ENCODE assay signal across 9 cellular contexts in the genomic region with DNA sequence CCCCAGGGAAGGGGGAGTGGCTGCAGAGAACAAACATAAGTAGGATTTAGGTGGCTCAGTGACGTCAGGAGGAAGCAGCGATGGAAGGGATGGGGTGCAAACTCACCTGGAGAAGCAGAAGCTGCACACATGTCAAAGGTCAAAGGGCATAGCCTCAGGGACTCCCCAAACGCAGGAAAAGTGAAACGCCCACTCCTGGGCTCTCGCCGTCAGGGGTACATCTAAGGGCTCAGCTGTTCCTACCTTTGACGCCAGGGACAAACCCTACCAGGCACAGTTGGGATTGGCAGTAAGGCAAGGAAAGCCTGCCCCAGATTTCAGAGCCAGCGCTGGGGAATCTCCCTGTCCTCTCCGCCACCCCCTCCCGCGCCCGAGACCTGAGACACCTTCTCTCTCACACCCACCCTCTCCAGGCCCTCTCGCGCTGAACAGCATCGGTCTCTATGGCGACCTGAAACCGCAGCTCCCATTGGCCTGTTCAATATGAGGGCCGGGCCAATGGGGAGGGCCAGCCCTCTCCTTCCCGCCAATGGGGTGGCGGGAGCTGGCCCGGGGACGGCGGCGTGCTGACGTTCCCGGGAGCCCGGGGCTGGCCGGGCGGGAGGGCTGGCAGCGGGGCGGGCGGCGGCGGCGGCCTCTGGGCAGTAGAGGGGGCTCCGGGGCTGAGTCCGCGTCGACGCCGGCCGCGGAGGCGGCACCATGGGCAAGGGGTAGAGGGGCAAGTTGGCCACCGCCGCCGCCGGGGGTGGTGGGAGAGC. TPM values are rescaled to one million over a fixed set of nuclear protein-coding genes. Genes with fewer than 3 reads are reported as not detected.
DNase-seq lines count a peak whose midpoint lies in the region; ATAC-seq and TF ChIP-seq lines count a peak whose summit lies in the region.
"Had no signal": no experiment of that assay in that cellular context is flagged by ENCODE, and none has a peak within 500 bp of the region (broad histone marks: within the 10 kb centered on the region; RNA-seq: fewer than 3 reads in every experiment).

A gene (minus strand): TSS at position 445 of the 758 bp plus-strand sequence. CDS start 314 bp downstream, at position 131.
A gene with protein sequence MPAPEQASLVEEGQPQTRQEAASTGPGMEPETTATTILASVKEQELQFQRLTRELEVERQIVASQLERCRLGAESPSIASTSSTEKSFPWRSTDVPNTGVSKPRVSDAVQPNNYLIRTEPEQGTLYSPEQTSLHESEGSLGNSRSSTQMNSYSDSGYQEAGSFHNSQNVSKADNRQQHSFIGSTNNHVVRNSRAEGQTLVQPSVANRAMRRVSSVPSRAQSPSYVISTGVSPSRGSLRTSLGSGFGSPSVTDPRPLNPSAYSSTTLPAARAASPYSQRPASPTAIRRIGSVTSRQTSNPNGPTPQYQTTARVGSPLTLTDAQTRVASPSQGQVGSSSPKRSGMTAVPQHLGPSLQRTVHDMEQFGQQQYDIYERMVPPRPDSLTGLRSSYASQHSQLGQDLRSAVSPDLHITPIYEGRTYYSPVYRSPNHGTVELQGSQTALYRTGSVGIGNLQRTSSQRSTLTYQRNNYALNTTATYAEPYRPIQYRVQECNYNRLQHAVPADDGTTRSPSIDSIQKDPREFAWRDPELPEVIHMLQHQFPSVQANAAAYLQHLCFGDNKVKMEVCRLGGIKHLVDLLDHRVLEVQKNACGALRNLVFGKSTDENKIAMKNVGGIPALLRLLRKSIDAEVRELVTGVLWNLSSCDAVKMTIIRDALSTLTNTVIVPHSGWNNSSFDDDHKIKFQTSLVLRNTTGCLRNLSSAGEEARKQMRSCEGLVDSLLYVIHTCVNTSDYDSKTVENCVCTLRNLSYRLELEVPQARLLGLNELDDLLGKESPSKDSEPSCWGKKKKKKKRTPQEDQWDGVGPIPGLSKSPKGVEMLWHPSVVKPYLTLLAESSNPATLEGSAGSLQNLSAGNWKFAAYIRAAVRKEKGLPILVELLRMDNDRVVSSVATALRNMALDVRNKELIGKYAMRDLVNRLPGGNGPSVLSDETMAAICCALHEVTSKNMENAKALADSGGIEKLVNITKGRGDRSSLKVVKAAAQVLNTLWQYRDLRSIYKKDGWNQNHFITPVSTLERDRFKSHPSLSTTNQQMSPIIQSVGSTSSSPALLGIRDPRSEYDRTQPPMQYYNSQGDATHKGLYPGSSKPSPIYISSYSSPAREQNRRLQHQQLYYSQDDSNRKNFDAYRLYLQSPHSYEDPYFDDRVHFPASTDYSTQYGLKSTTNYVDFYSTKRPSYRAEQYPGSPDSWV (plus strand): TSS at position 644 of the 758 bp plus-strand sequence. CDS start 76,233 bp downstream, outside the sequence.

- TF ChIP-seq POLR2A in GM19099 (IDR thresholded peaks at IDR 0.05; ENCODE audit: extremely low read depth, insufficient read length, low read depth) = peak; percentile 43

- POLR2A ChIA-PET in activated CD4-positive, alpha-beta T cell treated with anti-CD3 and anti-CD28 coated beads for 36 hours (lab: Charles Lee) = no interaction called here

- H3K27ac Mint-ChIP-seq in activated CD4-positive, alpha-beta T cell treated with anti-CD3 and anti-CD28 coated beads for 36 hours = peak within 1 kb of the TSS; percentile 72
- peak within 1 kb of the TSS; percentile 97 for H3K27ac Mint-ChIP-seq in chondrocyte (ENCODE audit: unreplicated experiment)

- no peaks in the 10 kb centered on the region for H3K9me3 Mint-ChIP-seq in activated CD4-positive, alpha-beta T cell treated with anti-CD3 and anti-CD28 coated beads for 36 hours (ENCODE audit: low read depth)
- H3K9me3 Mint-ChIP-seq in chondrocyte (ENCODE audit: low read depth) = no peaks in the 10 kb centered on the region

- DNase-seq in AML-193 (lab: John Stamatoyannopoulos, UW) (peak; percentile 72 to 91), NCI-H460 (ENCODE audit: extremely low read depth, low read depth) (peak; percentile 91), chondrocyte (ENCODE audit: low spot score) (peak; percentile 96), kidney glomerular epithelial cell (lab: John Stamatoyannopoulos, UW) (peak; percentile 86)
- DNase-seq in activated CD4-positive, alpha-beta T cell treated with anti-CD3 and anti-CD28 coated beads for 36 hours = peak; percentile 95
- peak; percentile 93 for DNase-seq in stimulated activated CD4-positive, alpha-beta T cell treated with anti-CD3 and anti-CD28 coated beads, Interleukin-15, amount 100 ng/mL, for 24 hours

- peaks cover 5% of the 10 kb centered on the region for H3K36me3 Mint-ChIP-seq in activated CD4-positive, alpha-beta T cell treated with anti-CD3 and anti-CD28 coated beads for 36 hours (ENCODE audit: low read depth)
- H3K36me3 Mint-ChIP-seq in chondrocyte (ENCODE audit: low read depth) = no peaks in the 10 kb centered on the region

- intact Hi-C loops in activated CD4-positive, alpha-beta T cell treated with anti-CD3 and anti-CD28 coated beads for 36 hours (cut with DNase I, micrococcal nuclease) = loop anchor here (1.0 to 10.0 kb wide), 11 partner anchors 64 to 1256 kb away; a partner anchor contains a TSS

- CTCF ChIA-PET in activated CD4-positive, alpha-beta T cell treated with anti-CD3 and anti-CD28 coated beads for 36 hours (lab: Charles Lee) = interaction anchor here (0.8 to 1.4 kb wide), 4 partner anchors 9 to 434 kb away, joined by 3 to 4 read pairs (median 3); no protein-coding TSS in a partner anchor

- H3K4me1 Mint-ChIP-seq in activated CD4-positive, alpha-beta T cell treated with anti-CD3 and anti-CD28 coated beads for 36 hours = peaks cover 25% of the 10 kb centered on the region
- peaks cover 36% of the 10 kb centered on the region for H3K4me1 Mint-ChIP-seq in chondrocyte (ENCODE audit: low read depth)

- peak; percentile 94 for ATAC-seq in HG03378 (IDR thresholded peaks at IDR 0.05; ENCODE audit: unreplicated experiment)
- ATAC-seq in activated CD4-positive, alpha-beta T cell treated with anti-CD3 and anti-CD28 coated beads for 36 hours = peak; percentile 97

- H3K27me3 Mint-ChIP-seq in activated CD4-positive, alpha-beta T cell treated with anti-CD3 and anti-CD28 coated beads for 36 hours = peaks cover 5% of the 10 kb centered on the region
- no peaks in the 10 kb centered on the region for H3K27me3 Mint-ChIP-seq in chondrocyte (ENCODE audit: low read depth)

- peak within 1 kb of the TSS; percentile 92 for H3K4me3 Mint-ChIP-seq in activated CD4-positive, alpha-beta T cell treated with anti-CD3 and anti-CD28 coated beads for 36 hours
- H3K4me3 Mint-ChIP-seq in chondrocyte (ENCODE audit: unreplicated experiment) = peak within 1 kb of the TSS; percentile 89

- TF ChIP-seq CTCF in chondrocyte (IDR thresholded peaks at IDR 0.05) = peak; percentile 45

RNA-seq across cellular contexts. Expression of the first gene that starts in this region (rescaled TPM):
- total RNA-seq in NCI-H460 (2014; rRNA removed; shearing (Covaris generic)) = 0.32 TPM in 1 of 2 replicates, not detected in the other
- 0.67 TPM in 1 of 2 replicates, not detected in the other for polyA plus RNA-seq in NCI-H460 (2014; cell fraction: nucleus; rRNA removed)
- under 1 TPM; 0.23 to 0.26 TPM for total RNA-seq in activated CD4-positive, alpha-beta T cell treated with anti-CD3 and anti-CD28 coated beads for 36 hours
- total RNA-seq in chondrocyte = 0.52 to 1.5 TPM (median 1.4 TPM) in 3 replicates
- total RNA-seq: T-helper 1 cell treated with Interleukin-12 subunit alpha and Interleukin-12 subunit beta and Interleukin-4 antibody, amounts not matched to agents 30 ng/mL and 1 ng/mL, for 36 hours had no signal

RNA-seq across cellular contexts. Expression of the second gene that starts in this region (rescaled TPM):
- 46.1 and 52.0 TPM in 2 replicates for total RNA-seq in NCI-H460 (2014; rRNA removed; shearing (Covaris generic))
- 50.5 and 53.4 TPM in 2 replicates for polyA plus RNA-seq in NCI-H460 (2014; cell fraction: nucleus; rRNA removed)
- 10 to 100 TPM; 39.2 to 58.4 TPM for total RNA-seq in activated CD4-positive, alpha-beta T cell treated with anti-CD3 and anti-CD28 coated beads for 36 hours
- 34.9 to 69.3 TPM (median 39.4 TPM) in 3 replicates for total RNA-seq in chondrocyte

Comparison
In these comparisons a context has a peak if more than half of its experiments do, and no peak if none do; other contexts are left out.
1. Peak in every context shown above with its lines: DNase-seq and ATAC-seq.